In the genomic region with DNA sequence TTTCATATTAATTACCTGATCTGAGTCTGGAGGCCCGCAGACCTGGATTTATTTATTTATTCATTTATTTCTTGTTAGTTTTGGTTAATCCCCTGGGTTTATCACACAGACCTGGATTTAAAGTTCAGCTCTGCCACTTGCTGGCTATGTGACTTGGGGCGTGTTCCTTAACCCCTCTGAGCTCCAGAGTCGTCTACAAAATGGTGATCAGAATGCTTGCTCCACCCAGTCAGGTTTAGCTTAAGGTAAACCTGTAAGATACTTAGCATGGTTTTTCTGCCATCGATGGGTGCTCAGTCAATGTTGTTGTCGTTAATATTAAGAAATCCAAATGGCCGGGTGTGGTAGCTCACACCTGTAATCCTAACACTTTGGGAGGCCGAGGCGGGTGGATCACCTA, we compare ENCODE assay signal across 24 cellular contexts. TPM values are rescaled to one million over a fixed set of nuclear protein-coding genes. Genes with fewer than 3 reads are reported as not detected.
DNase-seq lines count a peak whose midpoint lies in the region; ATAC-seq and TF ChIP-seq lines count a peak whose summit lies in the region.
"Had no signal": no experiment of that assay in that cellular context is flagged by ENCODE, and none has a peak within 500 bp of the region (broad histone marks: within the 10 kb centered on the region; RNA-seq: fewer than 3 reads in every experiment).

No MANE protein-coding gene starts in this region.

- TF ChIP-seq CTCF in breast epithelium (IDR thresholded peaks at IDR 0.05), result no peak
- TF ChIP-seq CTCF in mammary epithelial cell (conservative IDR thresholded peaks at IDR 0.05 in 1 of 2, IDR thresholded peaks at IDR 0.05 in 1 of 2; ENCODE audit: extremely low read depth in 1 of 2, insufficient read depth in 1 of 2, low read depth in 1 of 2, low read length in 2 of 2), result no peak
- no peak for TF ChIP-seq CTCF in hepatocyte (IDR thresholded peaks at IDR 0.05; ENCODE audit: poor library complexity)
- TF ChIP-seq CTCF in esophagus muscularis mucosa (IDR thresholded peaks at IDR 0.05), result no peak

- no peak overlapping the region for H2AFZ ChIP-seq in mammary epithelial cell (ENCODE audit: low read depth, low read length)
- H2AFZ ChIP-seq in hepatocyte, result no peak overlapping the region

- H3K4me3 Mint-ChIP-seq in T-helper 17 cell, result no peak overlapping the region
- no peak overlapping the region for H3K4me3 Mint-ChIP-seq in stimulated activated memory B cell treated with anti-CD40 and anti-IgM and Interleukin-4, amounts not matched to agents 10 μg/mL and 1 μg/mL and 100 μg/mL, for 72 hours
- H3K4me3 Mint-ChIP-seq: CD14-positive monocyte; CD8-positive, alpha-beta T cell; IgD-negative memory B cell had no signal

- ATAC-seq in T-helper 17 cell (no peak), HG03378 (IDR thresholded peaks at IDR 0.05; ENCODE audit: unreplicated experiment) (no peak)
- ATAC-seq in stimulated activated memory B cell treated with anti-CD40 and anti-IgM and Interleukin-4, amounts not matched to agents 10 μg/mL and 1 μg/mL and 100 μg/mL, for 72 hours, result no peak
- ATAC-seq: A549; CD8-positive, alpha-beta T cell; GM12878; HepG2 had no signal

- no peak for DNase-seq in breast epithelium (ENCODE audit: low spot score in 2 of 2)
- DNase-seq in mammary epithelial cell, result no peak
- DNase-seq in T-helper 17 cell, result no peak
- no peak for DNase-seq in hepatocyte (ENCODE audit: low spot score)
- DNase-seq in esophagus muscularis mucosa (ENCODE audit: extremely low spot score), result no peak
- DNase-seq in NCI-H1694 treated with DMSO at 0.1 percent for 48 hours (lab: John Stamatoyannopoulos, UW), result no peak
- DNase-seq: AML-193; CD8-positive, alpha-beta T cell; COR-L47; DMS 273 treated with DMSO at 0.1 percent for 48 hours; DMS53; DND-41; EL; GOT3; H7 had no signal

- no peaks in the 10 kb centered on the region for H3K9me3 ChIP-seq in breast epithelium
- H3K9me3 ChIP-seq in mammary epithelial cell (replicated peaks; ENCODE audit: insufficient read depth, low read length), result no peaks in the 10 kb centered on the region
- no peaks in the 10 kb centered on the region for H3K9me3 ChIP-seq in T-helper 17 cell (ENCODE audit: control insufficient read depth, low read length, poor library complexity, severe bottlenecking)
- H3K9me3 ChIP-seq in hepatocyte (ENCODE audit: low read depth), result no peaks in the 10 kb centered on the region
- H3K9me3 ChIP-seq in esophagus muscularis mucosa, result no peaks in the 10 kb centered on the region
- H3K9me3 ChIP-seq: A549, BLaER1 had no signal

- no peak overlapping the region for H3K4me3 ChIP-seq in breast epithelium
- H3K4me3 ChIP-seq in mammary epithelial cell (replicated peaks in 1 of 3; ENCODE audit: insufficient read depth in 1 of 3, low read depth in 2 of 3, low read length in 3 of 3), result no peak overlapping the region
- H3K4me3 ChIP-seq in hepatocyte, result no peak overlapping the region
- no peak overlapping the region for H3K4me3 ChIP-seq in esophagus muscularis mucosa
- H3K4me3 ChIP-seq: A549, BLaER1, GM12878 had no signal

- peaks cover 17% of the 10 kb centered on the region for H3K4me1 Mint-ChIP-seq in T-helper 17 cell
- peaks cover 45% of the 10 kb centered on the region for H3K4me1 Mint-ChIP-seq in stimulated activated memory B cell treated with anti-CD40 and anti-IgM and Interleukin-4, amounts not matched to agents 10 μg/mL and 1 μg/mL and 100 μg/mL, for 72 hours

- no peaks in the 10 kb centered on the region for H3K4me1 ChIP-seq in breast epithelium
- H3K4me1 ChIP-seq in mammary epithelial cell (ENCODE audit: insufficient read depth, low read length), result no peaks in the 10 kb centered on the region
- no peaks in the 10 kb centered on the region for H3K4me1 ChIP-seq in hepatocyte (ENCODE audit: insufficient read depth)
- H3K4me1 ChIP-seq in esophagus muscularis mucosa, result no peaks in the 10 kb centered on the region

- TF ChIP-seq POLR2A in breast epithelium (IDR thresholded peaks at IDR 0.05), result no peak
- no peak for TF ChIP-seq POLR2A in esophagus muscularis mucosa (IDR thresholded peaks at IDR 0.05; ENCODE audit: low read depth)

- BruUV-seq in mammary epithelial cell (replicated peaks; lab: Mats Ljungman, UMichigan), result no TSS peak

- in situ Hi-C loops in mammary epithelial cell (cut with MboI; ENCODE audit: low sequenced_read_pairs in 2 of 2), result loop anchor here in 1 of 2 donors (10.0 kb wide), 1 partner anchor 179 kb away; no protein-coding TSS in a partner anchor

- peak overlapping the region; percentile 68 for H3K27ac Mint-ChIP-seq in T-helper 17 cell
- H3K27ac Mint-ChIP-seq in stimulated activated memory B cell treated with anti-CD40 and anti-IgM and Interleukin-4, amounts not matched to agents 10 μg/mL and 1 μg/mL and 100 μg/mL, for 72 hours, result peak overlapping the region; percentile 83

- H3K27ac ChIP-seq in breast epithelium, result peak overlapping the region; percentile 26 to 68
- H3K27ac ChIP-seq in mammary epithelial cell (ENCODE audit: insufficient read depth, low read depth, low read length), result no peak overlapping the region
- peak overlapping the region; percentile 20 for H3K27ac ChIP-seq in hepatocyte
- H3K27ac ChIP-seq in esophagus muscularis mucosa (replicated peaks in 1 of 4), result no peak overlapping the region
- H3K27ac ChIP-seq: 22Rv1, BLaER1 had no signal

- intact Hi-C loops in breast epithelium (cut with DNase I; ENCODE audit: low total_unique reads), result no loop called here
- intact Hi-C loops in mammary epithelial cell (cut with micrococcal nuclease), result loop anchor here (10.0 kb wide), 1 partner anchor 1001 kb away; no protein-coding TSS in a partner anchor
- intact Hi-C loops in esophagus muscularis mucosa (cut with DNase I), result no loop called here

- H3K4me2 ChIP-seq in mammary epithelial cell (ENCODE audit: insufficient read depth, low read depth, low read length) (no peak overlapping the region), hepatocyte (no peak overlapping the region)
- H3K4me2 ChIP-seq: A549, BLaER1 had no signal

- TF ChIP-seq EP300 in esophagus muscularis mucosa (IDR thresholded peaks at IDR 0.05), result no peak

- WGBS in mammary epithelial cell (ENCODE audit: low coverage, missing lambda C conversion rate), result 94% methylated on average over 8 of the region's 8 CpGs
- WGBS in hepatocyte (ENCODE audit: low lambda C conversion rate, missing lambda C conversion rate), result 86% methylated on average over 8 of the region's 8 CpGs
- WGBS in esophagus muscularis mucosa, result 97% methylated on average over 8 of the region's 8 CpGs

- H3K9me3 Mint-ChIP-seq in stimulated activated memory B cell treated with anti-CD40 and anti-IgM and Interleukin-4, amounts not matched to agents 10 μg/mL and 1 μg/mL and 100 μg/mL, for 72 hours, result no peaks in the 10 kb centered on the region
- H3K9me3 Mint-ChIP-seq: CD14-positive monocyte; CD8-positive, alpha-beta T cell; IgD-negative memory B cell had no signal

- no peaks in the 10 kb centered on the region for H3K79me2 ChIP-seq in mammary epithelial cell (ENCODE audit: insufficient read depth, low read length)
- H3K79me2 ChIP-seq in hepatocyte, result no peaks in the 10 kb centered on the region

- H3K9ac ChIP-seq in mammary epithelial cell (ENCODE audit: insufficient read depth, low read length), result no peak overlapping the region
- H3K9ac ChIP-seq: BLaER1 had no signal

- CTCF ChIA-PET in mammary epithelial cell (lab: Charles Lee; ENCODE audit: low non-redundant PET), result no interaction called here

- dilution Hi-C loops in mammary epithelial cell (cut with HindIII; ENCODE audit: low sequenced_read_pairs), result loop anchor here (5.0 kb wide), 1 partner anchor 61 kb away; no protein-coding TSS in a partner anchor

- H4K20me1 ChIP-seq in mammary epithelial cell (ENCODE audit: insufficient read depth, low read length) (no peaks in the 10 kb centered on the region), hepatocyte (ENCODE audit: insufficient read depth, poor library complexity, severe bottlenecking) (no peaks in the 10 kb centered on the region)
- H4K20me1 ChIP-seq: BLaER1 had no signal

- H3K27me3 ChIP-seq in breast epithelium (no peaks in the 10 kb centered on the region), mammary epithelial cell (ENCODE audit: insufficient read depth, low read length) (no peaks in the 10 kb centered on the region), hepatocyte (no peaks in the 10 kb centered on the region), esophagus muscularis mucosa (no peaks in the 10 kb centered on the region)
- H3K27me3 ChIP-seq: BLaER1 had no signal

- no peaks in the 10 kb centered on the region for H3K9me2 ChIP-seq in hepatocyte (replicated peaks; ENCODE audit: insufficient read depth)

- peaks cover 10% of the 10 kb centered on the region for H3K36me3 Mint-ChIP-seq in T-helper 17 cell (ENCODE audit: low read depth)
- peaks cover 50% of the 10 kb centered on the region for H3K36me3 Mint-ChIP-seq in stimulated activated memory B cell treated with anti-CD40 and anti-IgM and Interleukin-4, amounts not matched to agents 10 μg/mL and 1 μg/mL and 100 μg/mL, for 72 hours

- H3K27me3 Mint-ChIP-seq in T-helper 17 cell, result no peaks in the 10 kb centered on the region
- no peaks in the 10 kb centered on the region for H3K27me3 Mint-ChIP-seq in stimulated activated memory B cell treated with anti-CD40 and anti-IgM and Interleukin-4, amounts not matched to agents 10 μg/mL and 1 μg/mL and 100 μg/mL, for 72 hours
- H3K27me3 Mint-ChIP-seq: IgD-negative memory B cell had no signal

- H3K36me3 ChIP-seq in breast epithelium (no peaks in the 10 kb centered on the region), mammary epithelial cell (ENCODE audit: insufficient read depth, low read length) (no peaks in the 10 kb centered on the region), hepatocyte (replicated peaks; ENCODE audit: insufficient read depth, low read depth) (no peaks in the 10 kb centered on the region), esophagus muscularis mucosa (peaks cover 0 to 43% (median 36%) of the 10 kb centered on the region in 4 donors)

RNA-seq across cellular contexts. Expression of a gene that starts 23.4 kb away (rescaled TPM):
- total RNA-seq in breast epithelium, result 1 to 10 TPM; 2.7 to 7.3 (median 6.6) TPM
- total RNA-seq in mammary epithelial cell, result 1 to 10 TPM; 1.0 to 2.0 TPM
- 2.9 TPM for polyA plus RNA-seq in mammary epithelial cell
- polyA minus RNA-seq in mammary epithelial cell, result 18.8 TPM
- 1 to 10 TPM; 9.2 to 9.4 TPM for total RNA-seq in T-helper 17 cell
- total RNA-seq in hepatocyte, result 5.9 and 8.3 TPM in 2 replicates
- polyA plus RNA-seq in hepatocyte, result 9.1 and 11.2 TPM in 2 replicates
- 1 to 10 TPM; 1.7 to 4.6 (median 2.6) TPM for total RNA-seq in esophagus muscularis mucosa

Comparison
In these comparisons a context has a peak if more than half of its experiments do, and no peak if none do; other contexts are left out.
1. H3K27ac ChIP-seq: peak in breast epithelium (2 of 2) and hepatocyte (single experiment); none in mammary epithelial cell (single experiment) and esophagus muscularis mucosa (0 of 4).